ENCODE assay signal across 1 cellular context in genomic region chr3:41630017-41630416, GRCh38.
TF ChIP-seq lines count a peak whose summit lies in the region.

No MANE protein-coding gene starts in this region.

TF ChIP-seq in liver, 16 proteins besides CTCF, POLR2A, EP300 and RAD21 (continued from another document):
- no peak for TF ChIP-seq JUND (IDR thresholded peaks at IDR 0.05)
- no peak for TF ChIP-seq RXRA (IDR thresholded peaks at IDR 0.05)
- no peak for TF ChIP-seq ATF3 (IDR thresholded peaks at IDR 0.05)
